Comparison of ENCODE assay signal across 1 cellular context in the genomic region with DNA sequence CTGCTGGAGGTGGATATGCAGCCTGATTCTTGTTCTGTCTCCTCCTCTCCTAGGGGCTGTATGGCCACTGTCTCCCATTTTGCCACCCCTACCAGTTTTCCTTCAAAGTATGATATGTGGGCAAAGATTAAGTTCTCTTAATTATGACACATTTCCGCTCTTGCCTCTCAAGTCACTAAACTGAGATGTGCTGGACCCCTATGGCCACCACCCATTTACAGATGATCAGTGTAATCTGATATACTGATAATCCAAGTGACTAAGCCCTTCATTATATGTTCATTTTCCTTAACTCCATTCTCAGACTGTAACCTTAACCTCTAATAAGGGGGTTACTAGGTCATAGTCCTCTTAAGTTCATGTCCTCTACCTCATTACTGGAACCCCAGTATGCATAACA.
TF ChIP-seq lines count a peak whose summit lies in the region.

No MANE protein-coding gene starts in this region.

TF ChIP-seq in HEK293, 187 proteins besides CTCF, POLR2A, EP300 and RAD21 (continued from another document):
- TF ChIP-seq ZNF174 (tag by site-specific recombination; IDR thresholded peaks at IDR 0.05) (no peak), TCF7L2 (IDR thresholded peaks at IDR 0.05; ENCODE audit: borderline replicate concordance, low read depth, low read length) (no peak)
TF ChIP-seq in HEK293: peak in this region for 2.
